Comparison of ENCODE assay signal across 8 cellular contexts in the genomic region with DNA sequence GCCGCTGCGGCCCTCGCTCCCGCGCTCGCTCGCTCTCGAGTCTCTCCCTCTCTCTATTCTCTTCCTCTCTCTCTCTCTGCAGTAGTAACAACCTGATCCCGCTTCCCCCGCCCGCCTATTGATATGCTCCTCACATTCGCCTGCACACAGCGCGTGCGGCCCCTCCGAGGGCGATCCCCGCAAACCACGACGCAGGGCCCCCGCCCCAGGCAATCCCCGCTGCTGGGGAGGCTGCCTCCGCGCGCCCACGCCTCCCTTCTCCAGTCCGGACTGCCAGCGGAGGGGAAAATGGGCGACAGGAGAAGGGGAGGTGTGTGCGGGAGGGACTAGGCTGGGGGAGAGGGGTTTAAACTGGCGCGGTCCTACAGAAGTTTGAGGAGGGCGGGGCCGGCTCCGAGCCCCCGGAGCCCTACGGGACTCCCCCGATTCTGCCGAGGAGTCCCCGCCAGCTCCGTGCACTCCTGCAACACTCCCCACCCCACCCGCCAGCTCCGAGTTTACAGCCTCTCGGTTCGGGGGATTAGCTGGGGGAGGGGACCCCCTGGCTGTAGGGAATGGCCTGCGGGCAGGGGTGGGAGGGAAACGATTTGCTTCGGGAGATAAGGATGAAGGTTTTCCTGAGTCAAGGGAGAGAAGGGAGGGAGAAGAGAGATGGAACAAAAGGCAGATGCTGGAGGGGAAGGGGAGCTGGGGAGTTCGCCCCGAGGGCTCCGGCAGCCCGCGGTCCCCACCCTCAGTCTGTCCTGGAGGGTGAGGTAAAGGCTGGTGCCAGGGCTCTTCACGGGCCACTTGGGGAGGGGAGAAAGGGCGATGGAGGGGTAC.
DNase-seq lines count a peak whose midpoint lies in the region; ATAC-seq and TF ChIP-seq lines count a peak whose summit lies in the region.

No MANE protein-coding gene starts in this region.

- no peaks in the 10 kb centered on the region for H3K9me3 Mint-ChIP-seq in chondrocyte (ENCODE audit: low read depth)
- H3K9me3 Mint-ChIP-seq in natural killer cell: no peaks in the 10 kb centered on the region

- no peak overlapping the region for H3K27ac ChIP-seq in AG04450 (ENCODE audit: low read depth, low read length)
- H3K27ac ChIP-seq in HUES6 (ENCODE audit: low read depth, low read length): no peak overlapping the region

- no peaks in the 10 kb centered on the region for H3K36me3 ChIP-seq in HUES6 (ENCODE audit: control insufficient read depth, insufficient read depth, low read length)

- intact Hi-C loops in natural killer cell (cut with micrococcal nuclease): no loop called here

- peaks cover 78% of the 10 kb centered on the region for H3K27me3 ChIP-seq in AG04450 (ENCODE audit: control insufficient read depth, insufficient read depth, low read length)
- peaks cover 87% of the 10 kb centered on the region for H3K27me3 ChIP-seq in HUES6 (ENCODE audit: control insufficient read depth, insufficient read depth, low read length)

- H3K9ac ChIP-seq in HUES6 (ENCODE audit: low read length): peak overlapping the region; percentile 35

- ATAC-seq in natural killer cell (peak in 2 of 3 donors; percentile 53 to 58), HG03432 (IDR thresholded peaks at IDR 0.05; ENCODE audit: unreplicated experiment) (no peak), HG02798 (IDR thresholded peaks at IDR 0.05; ENCODE audit: poor library complexity, unreplicated experiment) (no peak), GM21515 (IDR thresholded peaks at IDR 0.05; ENCODE audit: unreplicated experiment) (no peak), GM21381 (IDR thresholded peaks at IDR 0.05; ENCODE audit: unreplicated experiment) (no peak)

- peaks cover 19% of the 10 kb centered on the region for H3K4me1 Mint-ChIP-seq in chondrocyte (ENCODE audit: low read depth)
- peaks cover 11 to 51% of the 10 kb centered on the region in 2 donors for H3K4me1 Mint-ChIP-seq in natural killer cell

- H3K9me3 ChIP-seq in AG04450 (ENCODE audit: control insufficient read depth, insufficient read depth, low read length) (no peaks in the 10 kb centered on the region; the same call in 1 of the 2 replicates), HUES6 (ENCODE audit: control insufficient read depth, insufficient read depth, low read depth, low read length) (no peaks in the 10 kb centered on the region)

- H3K4me1 ChIP-seq in HUES6 (ENCODE audit: control insufficient read depth, insufficient read depth, low read length): peaks cover 9% of the 10 kb centered on the region

- peak overlapping the region; percentile 22; the same call in 1 of the 2 replicates for H3K4me3 ChIP-seq in AG04450 (ENCODE audit: low read depth, low read length)
- peak overlapping the region; percentile 85 for H3K4me3 ChIP-seq in HUES6 (ENCODE audit: low read depth, low read length)

- H3K4me3 Mint-ChIP-seq in chondrocyte (ENCODE audit: unreplicated experiment) (peak overlapping the region; percentile 62), natural killer cell (peak overlapping the region; percentile 74)

- no peak for DNase-seq in AG04450 (ENCODE audit: low read depth, low spot score)
- DNase-seq in chondrocyte (ENCODE audit: low spot score): no peak
- no peak for DNase-seq in natural killer cell

- H3K27ac Mint-ChIP-seq in chondrocyte (ENCODE audit: unreplicated experiment) (no peak overlapping the region), natural killer cell (no peak overlapping the region)

- CTCF ChIA-PET in AG04450 (lab: Charles Lee): no interaction called here

- H3K36me3 Mint-ChIP-seq in chondrocyte (ENCODE audit: low read depth) (no peaks in the 10 kb centered on the region), natural killer cell (no peaks in the 10 kb centered on the region)

- no peak for TF ChIP-seq CTCF in AG04450 (IDR thresholded peaks at IDR 0.05; ENCODE audit: low read depth, low read length)
- no peak for TF ChIP-seq CTCF in chondrocyte (IDR thresholded peaks at IDR 0.05)
- TF ChIP-seq CTCF in natural killer cell (IDR thresholded peaks at IDR 0.05): no peak

- H3K27me3 Mint-ChIP-seq in chondrocyte (ENCODE audit: low read depth): peaks cover 80% of the 10 kb centered on the region
- H3K27me3 Mint-ChIP-seq in natural killer cell (ENCODE audit: low read depth in 2 of 2): peaks cover 63 to 66% of the 10 kb centered on the region in 2 donors

- POLR2A ChIA-PET in AG04450 (lab: Yijun Ruan, JAX): interaction anchor here (0.6 kb wide), 1 partner anchor 11 kb away, joined by 4 read pairs; no protein-coding TSS in a partner anchor

Comparison
In these comparisons a context has a peak if more than half of its experiments do, and no peak if none do; other contexts are left out.
1. ATAC-seq: peak in natural killer cell (2 of 3); none in HG03432 (single experiment), HG02798 (single experiment), GM21515 (single experiment) and GM21381 (single experiment).